ENCODE assay signal across 8 cellular contexts in the genomic region with DNA sequence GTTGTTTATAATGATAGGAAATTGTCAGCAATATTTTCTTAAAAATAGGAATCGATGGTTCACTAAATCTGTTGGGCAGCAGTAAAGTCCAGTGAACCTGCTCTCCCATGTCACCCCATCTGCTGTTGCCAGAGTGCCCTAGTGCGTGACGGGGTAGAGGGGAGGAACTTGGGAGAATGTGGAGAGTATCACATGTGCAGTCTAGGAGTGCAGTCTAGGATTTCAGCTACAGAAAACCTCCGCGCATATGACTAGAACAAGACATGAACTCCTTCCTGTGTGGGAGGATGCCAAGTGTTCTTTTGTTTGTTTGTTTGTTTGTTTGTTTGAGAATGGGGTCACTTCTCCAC.
DNase-seq lines count a peak whose midpoint lies in the region; ATAC-seq and FAIRE-seq lines count a peak whose summit lies in the region.

No MANE protein-coding gene starts in this region.

- FAIRE-seq in small intestine (lab: Jason Lieb, UNC): no peak

- no peaks in the 10 kb centered on the region for H3K27me3 Mint-ChIP-seq in activated CD4-positive, alpha-beta T cell treated with anti-CD3 and anti-CD28 coated beads, Interleukin-2, amount 10 ng/mL, durations not matched to agents 24 days and 14 days
- no peaks in the 10 kb centered on the region for H3K27me3 Mint-ChIP-seq in activated naive CD8-positive, alpha-beta T cell treated with anti-CD3 and anti-CD28 coated beads, Interleukin-2, amount 50 U/mL, for 24 hours

- H3K27ac Mint-ChIP-seq in activated CD4-positive, alpha-beta T cell treated with anti-CD3 and anti-CD28 coated beads, Interleukin-2, amount 10 ng/mL, durations not matched to agents 24 days and 14 days: peak overlapping the region; percentile 98
- peak overlapping the region; percentile 91 for H3K27ac Mint-ChIP-seq in activated naive CD8-positive, alpha-beta T cell treated with anti-CD3 and anti-CD28 coated beads, Interleukin-2, amount 50 U/mL, for 24 hours

- no peaks in the 10 kb centered on the region for H3K9me3 Mint-ChIP-seq in activated CD4-positive, alpha-beta T cell treated with anti-CD3 and anti-CD28 coated beads, Interleukin-2, amount 10 ng/mL, durations not matched to agents 24 days and 14 days
- H3K9me3 Mint-ChIP-seq in activated naive CD8-positive, alpha-beta T cell treated with anti-CD3 and anti-CD28 coated beads, Interleukin-2, amount 50 U/mL, for 24 hours: no peaks in the 10 kb centered on the region

- no peak for ATAC-seq in activated naive CD8-positive, alpha-beta T cell treated with anti-CD3 and anti-CD28 coated beads, Interleukin-2, amount 50 U/mL, for 24 hours
- ATAC-seq in HG03342 (IDR thresholded peaks at IDR 0.05; ENCODE audit: unreplicated experiment): no peak

- WGBS in small intestine, 3 donors: 71 to 87% (median 81%) methylated on average over 5 of the region's 5 CpGs

- peaks cover 60% of the 10 kb centered on the region for H3K36me3 Mint-ChIP-seq in activated CD4-positive, alpha-beta T cell treated with anti-CD3 and anti-CD28 coated beads, Interleukin-2, amount 10 ng/mL, durations not matched to agents 24 days and 14 days (ENCODE audit: low read depth)
- peaks cover 65% of the 10 kb centered on the region for H3K36me3 Mint-ChIP-seq in activated naive CD8-positive, alpha-beta T cell treated with anti-CD3 and anti-CD28 coated beads, Interleukin-2, amount 50 U/mL, for 24 hours (ENCODE audit: low read depth)

- peaks cover 29% of the 10 kb centered on the region for H3K4me1 ChIP-seq in stomach smooth muscle (ENCODE audit: control insufficient read depth, insufficient read depth, low read length)
- H3K4me1 ChIP-seq in small intestine (ENCODE audit: control insufficient read depth in 2 of 2, insufficient read depth in 1 of 2, low read depth in 1 of 2, low read length in 1 of 2): peaks cover 3 to 11% of the 10 kb centered on the region in 2 donors

- peaks cover 75% of the 10 kb centered on the region for H3K4me1 Mint-ChIP-seq in activated CD4-positive, alpha-beta T cell treated with anti-CD3 and anti-CD28 coated beads, Interleukin-2, amount 10 ng/mL, durations not matched to agents 24 days and 14 days
- H3K4me1 Mint-ChIP-seq in activated naive CD8-positive, alpha-beta T cell treated with anti-CD3 and anti-CD28 coated beads, Interleukin-2, amount 50 U/mL, for 24 hours: peaks cover 78% of the 10 kb centered on the region

- intact Hi-C loops in activated CD4-positive, alpha-beta T cell treated with anti-CD3 and anti-CD28 coated beads, Interleukin-2, amount 10 ng/mL, durations not matched to agents 24 days and 14 days (cut with micrococcal nuclease): loop anchor here (1.0 to 10.0 kb wide), 9 partner anchors 10 to 510 kb away; a partner anchor contains a TSS

- no peak for DNase-seq in activated CD4-positive, alpha-beta T cell treated with anti-CD3 and anti-CD28 coated beads, Interleukin-2, amount 10 ng/mL, durations not matched to agents 24 days and 14 days
- DNase-seq in activated CD4-positive, alpha-beta T cell treated with anti-CD3 and anti-CD28 coated beads for 4 hours: no peak
- no peak for DNase-seq in activated naive CD8-positive, alpha-beta T cell treated with anti-CD3 and anti-CD28 coated beads, Interleukin-2, amount 50 U/mL, for 24 hours
- peak; percentile 96 for DNase-seq in left kidney (ENCODE audit: low read depth, low spot score)
- DNase-seq in MG63: no peak
- no peak for DNase-seq in small intestine

- H3K9me3 ChIP-seq in stomach smooth muscle (ENCODE audit: control insufficient read depth in 2 of 2, low read length in 2 of 2) (no peaks in the 10 kb centered on the region), MG63 (no peaks in the 10 kb centered on the region), small intestine (ENCODE audit: control insufficient read depth, low read depth) (no peaks in the 10 kb centered on the region)

- peak overlapping the region in 1 of 2 donors; percentile 35 for H3K4me3 ChIP-seq in stomach smooth muscle (ENCODE audit: low read length in 2 of 2)
- H3K4me3 ChIP-seq in MG63: no peak overlapping the region
- no peak overlapping the region for H3K4me3 ChIP-seq in small intestine (ENCODE audit: low read depth in 1 of 2, low read length in 2 of 2)

- H3K36me3 ChIP-seq in stomach smooth muscle (ENCODE audit: control insufficient read depth in 2 of 2, insufficient read depth in 2 of 2, low read length in 2 of 2) (peaks cover 20 to 29% of the 10 kb centered on the region in 2 donors), MG63 (peaks cover 61% of the 10 kb centered on the region), small intestine (ENCODE audit: control insufficient read depth in 2 of 2, insufficient read depth in 2 of 2, low read length in 2 of 2) (peaks cover 4 to 10% of the 10 kb centered on the region in 2 donors)

- H3K27me3 ChIP-seq in stomach smooth muscle (ENCODE audit: control insufficient read depth in 1 of 2, insufficient read depth in 2 of 2, low read length in 2 of 2) (no peaks in the 10 kb centered on the region), MG63 (no peaks in the 10 kb centered on the region), small intestine (ENCODE audit: control insufficient read depth in 2 of 2, insufficient read depth in 2 of 2, low read length in 2 of 2) (no peaks in the 10 kb centered on the region)

- H3K9ac ChIP-seq in stomach smooth muscle (ENCODE audit: low read length in 2 of 2): no peak overlapping the region

- peak overlapping the region; percentile 70 for H3K4me3 Mint-ChIP-seq in activated CD4-positive, alpha-beta T cell treated with anti-CD3 and anti-CD28 coated beads, Interleukin-2, amount 10 ng/mL, durations not matched to agents 24 days and 14 days
- peak overlapping the region; percentile 65 for H3K4me3 Mint-ChIP-seq in activated naive CD8-positive, alpha-beta T cell treated with anti-CD3 and anti-CD28 coated beads, Interleukin-2, amount 50 U/mL, for 24 hours

- peak overlapping the region; percentile 7 for H3K27ac ChIP-seq in stomach smooth muscle (ENCODE audit: low read length)
- peak overlapping the region in 1 of 2 donors; percentile 41 for H3K27ac ChIP-seq in small intestine (ENCODE audit: low read depth in 1 of 2, low read length in 1 of 2)
